In the genomic region with DNA sequence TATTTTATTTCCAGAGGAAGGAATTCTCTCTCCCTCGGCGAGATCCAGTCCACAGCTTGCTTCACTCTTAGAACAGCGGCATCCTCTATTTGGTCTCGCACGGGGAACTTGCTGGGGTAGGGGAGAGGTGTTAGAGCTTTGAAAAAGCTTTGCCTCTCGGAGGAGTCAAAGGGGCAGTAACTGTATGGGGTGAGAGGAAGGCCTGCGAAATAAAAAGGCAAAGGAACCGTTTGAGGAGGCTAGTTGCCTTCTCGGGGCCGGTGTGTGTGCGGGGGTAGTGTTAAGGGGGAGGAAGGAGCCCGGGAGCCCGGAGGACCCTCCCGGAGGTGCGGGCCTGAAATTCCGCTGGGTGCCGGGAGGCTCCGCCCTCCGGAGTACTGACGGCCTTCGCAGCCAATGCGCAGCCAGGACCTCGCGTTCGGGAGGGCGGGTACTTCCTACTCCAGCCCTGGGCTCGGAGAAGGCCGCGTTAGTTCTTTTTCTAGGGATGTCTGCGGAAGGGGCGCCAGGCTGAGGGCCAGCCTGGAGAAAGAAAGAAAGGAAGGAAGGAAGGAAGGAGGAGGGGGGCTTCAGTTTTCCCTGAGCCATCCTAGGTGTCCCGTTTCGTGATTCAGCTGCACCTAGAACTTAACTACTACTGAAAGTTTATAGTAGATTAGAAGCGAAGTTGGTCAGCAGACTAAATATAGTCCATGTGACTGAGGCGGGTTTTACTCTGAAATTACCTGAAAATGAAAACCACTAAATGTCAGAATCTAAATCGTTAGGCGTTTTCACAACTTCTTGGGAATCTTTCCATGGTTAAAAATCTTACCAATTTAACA, we compare ENCODE assay signal across 8 cellular contexts. TPM values are rescaled to one million over a fixed set of nuclear protein-coding genes. Genes with fewer than 3 reads are reported as not detected.
DNase-seq lines count a peak whose midpoint lies in the region; ATAC-seq, FAIRE-seq and TF ChIP-seq lines count a peak whose summit lies in the region.

No MANE protein-coding gene starts in this region.

- H3K4me3 ChIP-seq in astrocyte (ENCODE audit: insufficient read depth, low read depth, low read length) (peak overlapping the region; percentile 93), hepatocyte (peak overlapping the region; percentile 43)

- H2AFZ ChIP-seq in astrocyte (ENCODE audit: low read depth, low read length) (peak overlapping the region; percentile 48), hepatocyte (peak overlapping the region; percentile 55)

- peaks cover 2% of the 10 kb centered on the region for H3K36me3 ChIP-seq in astrocyte (ENCODE audit: insufficient read depth, low read length)
- no peaks in the 10 kb centered on the region for H3K36me3 ChIP-seq in hepatocyte (replicated peaks; ENCODE audit: insufficient read depth, low read depth)

- no peaks in the 10 kb centered on the region for H3K27me3 Mint-ChIP-seq in astrocyte (ENCODE audit: low read depth, unreplicated experiment)

- peaks cover 29% of the 10 kb centered on the region for H3K4me1 Mint-ChIP-seq in astrocyte (ENCODE audit: low read depth, unreplicated experiment)

- no peaks in the 10 kb centered on the region for H3K9me2 ChIP-seq in hepatocyte (replicated peaks; ENCODE audit: insufficient read depth)

- no peaks in the 10 kb centered on the region for H3K27me3 ChIP-seq in astrocyte (ENCODE audit: insufficient read depth, low read length)
- H3K27me3 ChIP-seq in hepatocyte = no peaks in the 10 kb centered on the region

- 2% methylated on average over 37 of the region's 37 CpGs for WGBS in hepatocyte (ENCODE audit: low lambda C conversion rate, missing lambda C conversion rate)

- H3K27ac ChIP-seq in astrocyte (ENCODE audit: low read depth, low read length) (peak overlapping the region; percentile 82), hepatocyte (peak overlapping the region; percentile 99)

- peaks cover 71% of the 10 kb centered on the region for H3K79me2 ChIP-seq in astrocyte (ENCODE audit: insufficient read depth, low read length)
- peaks cover 53% of the 10 kb centered on the region for H3K79me2 ChIP-seq in hepatocyte

- peak overlapping the region; percentile 91 for H3K4me2 ChIP-seq in astrocyte (ENCODE audit: low read length)
- H3K4me2 ChIP-seq in hepatocyte = peak overlapping the region; percentile 76

- H3K9me3 ChIP-seq in astrocyte (ENCODE audit: insufficient read depth, low read depth, low read length) (no peaks in the 10 kb centered on the region), hepatocyte (ENCODE audit: low read depth) (no peaks in the 10 kb centered on the region)

- peak; percentile 58 for ATAC-seq in GM18517 (IDR thresholded peaks at IDR 0.05; ENCODE audit: unreplicated experiment)
- peak; percentile 60 for ATAC-seq in HG03025 (IDR thresholded peaks at IDR 0.05; ENCODE audit: low FRiP score, unreplicated experiment)

- no peak for FAIRE-seq in astrocyte (lab: Jason Lieb, UNC)

- no peak for TF ChIP-seq CTCF in astrocyte (IDR thresholded peaks at IDR 0.05; ENCODE audit: insufficient read depth, low read depth, low read length)
- TF ChIP-seq CTCF in hepatocyte (IDR thresholded peaks at IDR 0.05; ENCODE audit: poor library complexity) = no peak

- H4K20me1 ChIP-seq in astrocyte (ENCODE audit: insufficient read depth, low read length) = peaks cover 40% of the 10 kb centered on the region
- no peaks in the 10 kb centered on the region for H4K20me1 ChIP-seq in hepatocyte (ENCODE audit: insufficient read depth, poor library complexity, severe bottlenecking)

- no peaks in the 10 kb centered on the region for H3K9me3 Mint-ChIP-seq in astrocyte (ENCODE audit: unreplicated experiment)

- H3K36me3 Mint-ChIP-seq in astrocyte (ENCODE audit: low read depth, unreplicated experiment) = peaks cover 2% of the 10 kb centered on the region

- H3K4me3 Mint-ChIP-seq in astrocyte (ENCODE audit: unreplicated experiment) = peak overlapping the region; percentile 98

- H3K4me1 ChIP-seq in astrocyte (ENCODE audit: insufficient read depth, low read length) (peaks cover 27% of the 10 kb centered on the region), hepatocyte (ENCODE audit: insufficient read depth) (peaks cover 23% of the 10 kb centered on the region)

- peak overlapping the region; percentile 98 for H3K27ac Mint-ChIP-seq in astrocyte (ENCODE audit: unreplicated experiment)

- peak; percentile 75 for DNase-seq in NCI-H2029 (lab: John Stamatoyannopoulos, UW)
- peak; percentile 76 for DNase-seq in T-helper 22 cell (ENCODE audit: low read depth)
- DNase-seq in astrocyte (ENCODE audit: low read depth) = peak; percentile 82
- peak; percentile 95 for DNase-seq in hepatocyte (ENCODE audit: low spot score)
- DNase-seq in retina = peak; percentile 96
- DNase-seq in DMS79 (lab: John Stamatoyannopoulos, UW) = no peak

- H3K9ac ChIP-seq in astrocyte (ENCODE audit: low read length) = peak overlapping the region; percentile 95

RNA-seq across cellular contexts. Expression of a gene that starts 2.2 kb away (rescaled TPM):
- total RNA-seq in astrocyte (119 and 125 TPM in 2 replicates), hepatocyte (86.9 and 87.7 TPM in 2 replicates)
- 25.6 and 28.7 TPM in 2 replicates for polyA plus RNA-seq in hepatocyte
